Comparison of ENCODE assay signal across 25 cellular contexts in genomic region chr1:6723621-6724428, GRCh38. TPM values are rescaled to one million over a fixed set of nuclear protein-coding genes. Genes with fewer than 3 reads are reported as not detected.
A peak's percentile ranks its signal among the peaks of the same experiment; 100 is the strongest.
DNase-seq lines count a peak whose midpoint lies in the region; ATAC-seq and TF ChIP-seq lines count a peak whose summit lies in the region.
"Had no signal": no experiment of that assay in that cellular context is flagged by ENCODE, and none has a peak within 500 bp of the region (broad histone marks: within the 10 kb centered on the region; RNA-seq: fewer than 3 reads in every experiment).

No MANE protein-coding gene starts in this region.

- H2BK5ac ChIP-seq in H9 (ENCODE audit: insufficient read length, low read length) (no peak overlapping the region), trophoblast cell (ENCODE audit: low read depth, low read length, poor library complexity) (no peak overlapping the region)

- no peak overlapping the region for H3K4ac ChIP-seq in H9 (ENCODE audit: low read depth, low read length)
- H3K4ac ChIP-seq in trophoblast cell (ENCODE audit: low read depth, low read length) = no peak overlapping the region

- no peaks in the 10 kb centered on the region for H4K20me1 ChIP-seq in H9 (ENCODE audit: control insufficient read depth, insufficient read depth, insufficient read length)

- DNase-seq in H9 = no peak
- DNase-seq in SJSA1 (ENCODE audit: low read depth in 1 of 2, low spot score in 2 of 2) = no peak
- peak; percentile 42 for DNase-seq in kidney epithelial cell (ENCODE audit: low read depth)
- peak; percentile 19 to 44 for DNase-seq in trophoblast cell
- DNase-seq in tibial nerve (ENCODE audit: low spot score in 2 of 2) = no peak
- no peak for DNase-seq in activated CD4-positive, alpha-beta T cell treated with anti-CD3 and anti-CD28 coated beads for 36 hours
- no peak for DNase-seq in NCI-H2227 (lab: John Stamatoyannopoulos, UW; ENCODE audit: unreplicated experiment)
- no peak for DNase-seq in activated CD4-positive, alpha-beta T cell treated with anti-CD3 and anti-CD28 coated beads, Interleukin-2, amount 50 U/mL, for 48 hours
- DNase-seq: activated CD4-positive, alpha-beta T cell treated with anti-CD3 and anti-CD28 coated beads for 48 hours; activated CD8-positive, alpha-beta memory T cell treated with anti-CD3 and anti-CD28 coated beads, Interleukin-2, amount 10 ng/mL, durations not matched to agents 7 days and 5 days; anterior cingulate cortex; CD4-positive, alpha-beta T cell; erythroblast; MV-4-11; naive thymus-derived CD8-positive, alpha-beta T cell; NCI-H1694; NCI-H69; Right ventricle myocardium superior; sigmoid colon; stimulated activated CD4-positive, alpha-beta T cell treated with anti-CD3 and anti-CD28 coated beads, Interleukin-1b, Interleukin-23, amount 100 ng/mL, for 48 hours had no signal

- H3K27ac ChIP-seq in H9 (ENCODE audit: insufficient read length, low read depth, low read length) (no peak overlapping the region), SJSA1 (peak overlapping the region; percentile 76), trophoblast cell (ENCODE audit: low read depth, low read length) (no peak overlapping the region), tibial nerve (no peak overlapping the region)
- H3K27ac ChIP-seq: parathyroid adenoma, thoracic aorta had no signal

- peak overlapping the region in 1 of 3 experiments; percentile 5; a peak in 1 of 7 replicates for H3K27ac Mint-ChIP-seq in H9
- no peak overlapping the region for H3K27ac Mint-ChIP-seq in activated CD4-positive, alpha-beta T cell treated with anti-CD3 and anti-CD28 coated beads for 36 hours
- H3K27ac Mint-ChIP-seq: activated CD8-positive, alpha-beta memory T cell treated with anti-CD3 and anti-CD28 coated beads, Interleukin-2, amount 10 ng/mL, durations not matched to agents 7 days and 5 days; activated naive CD4-positive, alpha-beta T cell treated with anti-CD3 and anti-CD28 coated beads, Interleukin-2, amount 50 U/mL, for 24 hours; activated T-helper 1 cell treated with anti-CD3 and anti-CD28 coated beads, Interleukin-12 subunit alpha, Interleukin-12 subunit beta, Interleukin-2, Interleukin-4 antibody, amounts not matched to agents 30 ng/mL and 10 ng/mL and 1 ng/mL, durations not matched to agents 14 hours and 24 hours and 36 hours; CD4-positive, alpha-beta T cell; naive thymus-derived CD8-positive, alpha-beta T cell had no signal

- POLR2A ChIA-PET in activated CD4-positive, alpha-beta T cell treated with anti-CD3 and anti-CD28 coated beads for 36 hours (lab: Charles Lee) = no interaction called here

- H3K23ac ChIP-seq in H9 (ENCODE audit: insufficient read length, low read depth, low read length) (no peak overlapping the region), trophoblast cell (ENCODE audit: low read length) (no peak overlapping the region)

- TF ChIP-seq EP300 in tibial nerve (IDR thresholded peaks at IDR 0.05) = no peak

- intact Hi-C loops in activated CD4-positive, alpha-beta T cell treated with anti-CD3 and anti-CD28 coated beads for 36 hours (cut with DNase I, micrococcal nuclease) = loop anchor here (5.0 kb wide), 2 partner anchors 493 to 923 kb away; no protein-coding TSS in a partner anchor

- H3K56ac ChIP-seq in H9 (ENCODE audit: insufficient read length, low read depth, low read length) = no peak overlapping the region

- H3K4me3 ChIP-seq in SJSA1 (no peak overlapping the region), kidney epithelial cell (ENCODE audit: low read depth, low read length) (no peak overlapping the region), trophoblast cell (ENCODE audit: low read depth, low read length) (no peak overlapping the region), tibial nerve (no peak overlapping the region)
- H3K4me3 ChIP-seq: sigmoid colon, thoracic aorta had no signal

- no peak overlapping the region for H3K9ac ChIP-seq in H9 (ENCODE audit: extremely low read depth, insufficient read length, low read length)
- H3K9ac ChIP-seq in trophoblast cell (ENCODE audit: low read length) = no peak overlapping the region
- H3K9ac ChIP-seq: parathyroid adenoma had no signal

- H2AK5ac ChIP-seq in H9 (ENCODE audit: insufficient read length, low read length) = peak overlapping the region; percentile 50
- H2AK5ac ChIP-seq in trophoblast cell (ENCODE audit: low read length) = no peak overlapping the region

- no peak overlapping the region for H2BK20ac ChIP-seq in H9 (ENCODE audit: low read depth, low read length, poor library complexity, severe bottlenecking)

- H3K14ac ChIP-seq in H9 (ENCODE audit: insufficient read depth, low read length) (no peak overlapping the region), trophoblast cell (ENCODE audit: low read length) (no peak overlapping the region)

- CTCF ChIA-PET in activated CD4-positive, alpha-beta T cell treated with anti-CD3 and anti-CD28 coated beads for 36 hours (lab: Charles Lee) = interaction anchor here (0.7 to 1.8 kb wide), 2 partner anchors 346 to 503 kb away, joined by 3 to 4 read pairs; no protein-coding TSS in a partner anchor

- H4K5ac ChIP-seq in H9 (ENCODE audit: insufficient read length, low read depth, low read length) = no peak overlapping the region

- H3T11ph ChIP-seq in H9 (ENCODE audit: low read length) = no peak overlapping the region

- no peaks in the 10 kb centered on the region for H3K23me2 ChIP-seq in H9 (ENCODE audit: insufficient read length, low read depth, low read length, poor library complexity, severe bottlenecking)

- no peak overlapping the region for H4K8ac ChIP-seq in H9 (replicated peaks; ENCODE audit: insufficient read length, low read depth, low read length)
- H4K8ac ChIP-seq in trophoblast cell (ENCODE audit: low read depth, low read length) = peak overlapping the region; percentile 35

- H3K27me3 ChIP-seq in H9 (ENCODE audit: insufficient read depth, low read length) (no peaks in the 10 kb centered on the region), SJSA1 (replicated peaks) (no peaks in the 10 kb centered on the region; the same call in 1 of the 2 replicates), kidney epithelial cell (ENCODE audit: control insufficient read depth, insufficient read depth, low read length) (no peaks in the 10 kb centered on the region), trophoblast cell (ENCODE audit: insufficient read depth, low read length) (no peaks in the 10 kb centered on the region), tibial nerve (no peaks in the 10 kb centered on the region)
- H3K27me3 ChIP-seq: sigmoid colon had no signal

- H3K36me3 Mint-ChIP-seq in H9 (ENCODE audit: insufficient read depth in 1 of 3, low read depth in 3 of 3) = no peaks in the 10 kb centered on the region
- H3K36me3 Mint-ChIP-seq in activated CD4-positive, alpha-beta T cell treated with anti-CD3 and anti-CD28 coated beads for 36 hours (ENCODE audit: low read depth) = no peaks in the 10 kb centered on the region
- H3K36me3 Mint-ChIP-seq: activated CD8-positive, alpha-beta memory T cell treated with anti-CD3 and anti-CD28 coated beads, Interleukin-2, amount 10 ng/mL, durations not matched to agents 7 days and 5 days; activated naive CD4-positive, alpha-beta T cell treated with anti-CD3 and anti-CD28 coated beads, Interleukin-2, amount 50 U/mL, for 24 hours; naive thymus-derived CD8-positive, alpha-beta T cell had no signal

- peaks cover 10% of the 10 kb centered on the region in 2 experiments for H3K4me1 Mint-ChIP-seq in H9
- no peaks in the 10 kb centered on the region for H3K4me1 Mint-ChIP-seq in activated CD4-positive, alpha-beta T cell treated with anti-CD3 and anti-CD28 coated beads for 36 hours
- H3K4me1 Mint-ChIP-seq: activated CD8-positive, alpha-beta memory T cell treated with anti-CD3 and anti-CD28 coated beads, Interleukin-2, amount 10 ng/mL, durations not matched to agents 7 days and 5 days; activated naive CD4-positive, alpha-beta T cell treated with anti-CD3 and anti-CD28 coated beads, Interleukin-2, amount 50 U/mL, for 24 hours; central memory CD8-positive, alpha-beta T cell; naive thymus-derived CD8-positive, alpha-beta T cell had no signal

- H3K4me2 ChIP-seq in H9 (ENCODE audit: insufficient read depth, insufficient read length, low read length) (no peak overlapping the region), trophoblast cell (ENCODE audit: low read length) (no peak overlapping the region)

- no peak for ATAC-seq in activated CD4-positive, alpha-beta T cell treated with anti-CD3 and anti-CD28 coated beads for 36 hours
- ATAC-seq: activated CD8-positive, alpha-beta memory T cell treated with anti-CD3 and anti-CD28 coated beads, Interleukin-2, amount 10 ng/mL, durations not matched to agents 7 days and 5 days; naive thymus-derived CD8-positive, alpha-beta T cell had no signal

- H4K12ac ChIP-seq in trophoblast cell (ENCODE audit: low read depth, low read length) = no peak overlapping the region

- no CpG with 5 or more reads among the region's 17 CpGs for WGBS in H9 (ENCODE audit: extremely low coverage, insufficient read length, low lambda C conversion rate)
- no CpG with 5 or more reads among the region's 17 CpGs for WGBS in trophoblast cell (ENCODE audit: extremely low coverage, insufficient coverage, insufficient read length)
- WGBS in tibial nerve, 2 donors = 74 to 76% methylated on average over 17 of the region's 17 CpGs

- H3K4me3 Mint-ChIP-seq in H9 = no peak overlapping the region
- H3K4me3 Mint-ChIP-seq in activated CD4-positive, alpha-beta T cell treated with anti-CD3 and anti-CD28 coated beads for 36 hours = no peak overlapping the region
- H3K4me3 Mint-ChIP-seq: activated CD8-positive, alpha-beta memory T cell treated with anti-CD3 and anti-CD28 coated beads, Interleukin-2, amount 10 ng/mL, durations not matched to agents 7 days and 5 days; activated naive CD4-positive, alpha-beta T cell treated with anti-CD3 and anti-CD28 coated beads, Interleukin-2, amount 50 U/mL, for 24 hours; activated T-helper 1 cell treated with anti-CD3 and anti-CD28 coated beads, Interleukin-12 subunit alpha, Interleukin-12 subunit beta, Interleukin-2, Interleukin-4 antibody, amounts not matched to agents 30 ng/mL and 10 ng/mL and 1 ng/mL, durations not matched to agents 14 hours and 24 hours and 36 hours; CD4-positive, alpha-beta T cell; central memory CD8-positive, alpha-beta T cell; naive thymus-derived CD8-positive, alpha-beta T cell had no signal

- H3K18ac ChIP-seq in H9 (ENCODE audit: insufficient read length, low read depth, low read length) (no peak overlapping the region), trophoblast cell (ENCODE audit: low read length) (no peak overlapping the region)

- H2BK15ac ChIP-seq in H9 (ENCODE audit: low read depth, low read length) = no peak overlapping the region

- no peak for TF ChIP-seq CTCF in H9 (conservative IDR thresholded peaks at IDR 0.05)
- TF ChIP-seq CTCF in kidney epithelial cell (IDR thresholded peaks at IDR 0.05; ENCODE audit: insufficient read depth, low read length, poor library complexity, severe bottlenecking) = no peak
- TF ChIP-seq CTCF in tibial nerve (IDR thresholded peaks at IDR 0.05) = no peak

- no peaks in the 10 kb centered on the region for H3K4me1 ChIP-seq in H9 (ENCODE audit: insufficient read depth, low read length)
- H3K4me1 ChIP-seq in SJSA1 (replicated peaks) = peaks cover 22% of the 10 kb centered on the region
- H3K4me1 ChIP-seq in trophoblast cell (ENCODE audit: control insufficient read depth in 1 of 2, insufficient read depth in 2 of 2, low read length in 2 of 2) = peaks cover 8% of the 10 kb centered on the region in 2 experiments
- H3K4me1 ChIP-seq in tibial nerve = peaks cover 0 to 4% (median 0%) of the 10 kb centered on the region in 4 donors
- H3K4me1 ChIP-seq: parathyroid adenoma had no signal

- H4K91ac ChIP-seq in H9 (ENCODE audit: insufficient read length, low read depth, low read length) (no peak overlapping the region), trophoblast cell (ENCODE audit: low read depth, low read length) (no peak overlapping the region)

- H2AFZ ChIP-seq in H9 (ENCODE audit: low read length) = peak overlapping the region; percentile 16
- no peak overlapping the region for H2AFZ ChIP-seq in trophoblast cell (ENCODE audit: insufficient read depth, low read length, poor library complexity)
- H2AFZ ChIP-seq: parathyroid adenoma had no signal

- H2BK120ac ChIP-seq in H9 (ENCODE audit: low read depth, low read length, poor library complexity, severe bottlenecking) (no peak overlapping the region), trophoblast cell (ENCODE audit: insufficient read depth, low read length, poor library complexity) (no peak overlapping the region)

- H2BK12ac ChIP-seq in H9 (ENCODE audit: insufficient read length, low read depth, low read length) (no peak overlapping the region), trophoblast cell (ENCODE audit: low read length) (no peak overlapping the region)

- TF ChIP-seq POLR2A in tibial nerve (IDR thresholded peaks at IDR 0.05) = no peak

- H3K79me2 ChIP-seq in H9 (ENCODE audit: insufficient read depth, low read length) (no peaks in the 10 kb centered on the region), trophoblast cell (ENCODE audit: control insufficient read depth, insufficient read depth, low read length, poor library complexity) (no peaks in the 10 kb centered on the region)
- H3K79me2 ChIP-seq: parathyroid adenoma had no signal

- no peaks in the 10 kb centered on the region for H3K36me3 ChIP-seq in SJSA1
- H3K36me3 ChIP-seq in kidney epithelial cell (ENCODE audit: control insufficient read depth, insufficient read depth, low read length) = no peaks in the 10 kb centered on the region
- H3K36me3 ChIP-seq in trophoblast cell (ENCODE audit: control insufficient read depth in 1 of 2, insufficient read depth in 2 of 2, low read length in 2 of 2) = no peaks in the 10 kb centered on the region
- H3K36me3 ChIP-seq in tibial nerve = no peaks in the 10 kb centered on the region
- H3K36me3 ChIP-seq: sigmoid colon, thoracic aorta had no signal

- H3K79me1 ChIP-seq in H9 (ENCODE audit: insufficient read depth, low read depth, low read length, poor library complexity, severe bottlenecking) (no peaks in the 10 kb centered on the region), trophoblast cell (ENCODE audit: low read length) (no peaks in the 10 kb centered on the region)

- H3K27me3 Mint-ChIP-seq in H9 (ENCODE audit: low read depth) = peaks cover 29% of the 10 kb centered on the region
- H3K27me3 Mint-ChIP-seq in activated CD4-positive, alpha-beta T cell treated with anti-CD3 and anti-CD28 coated beads for 36 hours = peaks cover 3% of the 10 kb centered on the region

- no peaks in the 10 kb centered on the region for H3K9me3 ChIP-seq in H9 (ENCODE audit: control insufficient read depth, low read depth, low read length)
- H3K9me3 ChIP-seq in SJSA1 (replicated peaks) = no peaks in the 10 kb centered on the region; the same call in 1 of the 2 replicates
- no peaks in the 10 kb centered on the region for H3K9me3 ChIP-seq in trophoblast cell (ENCODE audit: insufficient read depth, low read depth, low read length)
- no peaks in the 10 kb centered on the region for H3K9me3 ChIP-seq in tibial nerve
- H3K9me3 ChIP-seq: sigmoid colon, thoracic aorta had no signal

- H3K9me3 Mint-ChIP-seq in H9 = no peaks in the 10 kb centered on the region
- H3K9me3 Mint-ChIP-seq in activated CD4-positive, alpha-beta T cell treated with anti-CD3 and anti-CD28 coated beads for 36 hours (ENCODE audit: low read depth) = no peaks in the 10 kb centered on the region
- H3K9me3 Mint-ChIP-seq: activated naive CD4-positive, alpha-beta T cell treated with anti-CD3 and anti-CD28 coated beads, Interleukin-2, amount 50 U/mL, for 24 hours; activated T-helper 1 cell treated with anti-CD3 and anti-CD28 coated beads, Interleukin-12 subunit alpha, Interleukin-12 subunit beta, Interleukin-2, Interleukin-4 antibody, amounts not matched to agents 30 ng/mL and 10 ng/mL and 1 ng/mL, durations not matched to agents 14 hours and 24 hours and 36 hours; CD4-positive, alpha-beta T cell; central memory CD8-positive, alpha-beta T cell; naive thymus-derived CD8-positive, alpha-beta T cell had no signal

RNA-seq across cellular contexts. Expression of gene DNAJC11, which starts 22.2 kb away (rescaled TPM):
- total RNA-seq in H9 (2021) (88.5 and 91.8 TPM in 2 replicates), kidney epithelial cell (35.6 and 46.7 TPM in 2 replicates), tibial nerve (10 to 100 TPM; 24.9 to 36.9 (median 31.7) TPM)
- 40.1 and 62.3 TPM in 2 replicates for total RNA-seq in SJSA1 (2014; rRNA removed; shearing (Covaris generic))
- polyA plus RNA-seq in trophoblast cell (2013) = 40.7 and 42.6 TPM in 2 replicates
- total RNA-seq in activated CD4-positive, alpha-beta T cell treated with anti-CD3 and anti-CD28 coated beads for 36 hours = 10 to 100 TPM; 53.2 to 62.0 TPM

Comparison
In these comparisons a context has a peak if more than half of its experiments do, and no peak if none do; other contexts are left out.
1. DNase-seq: peak in kidney epithelial cell (single experiment) and trophoblast cell (2 of 2); none in H9 (single experiment), SJSA1 (0 of 2), tibial nerve (0 of 2), activated CD4-positive, alpha-beta T cell treated with anti-CD3 and anti-CD28 coated beads for 36 hours (single experiment), NCI-H2227 (single experiment) and activated CD4-positive, alpha-beta T cell treated with anti-CD3 and anti-CD28 coated beads, Interleukin-2, amount 50 U/mL, for 48 hours (0 of 2).